24 cellular contexts compared by ENCODE assay signal in genomic region chrX:134443461-134443860, GRCh38. TPM values are rescaled to one million over a fixed set of nuclear protein-coding genes. Genes with fewer than 3 reads are reported as not detected.
DNase-seq lines count a peak whose midpoint lies in the region; ATAC-seq and TF ChIP-seq lines count a peak whose summit lies in the region.
"Had no signal": no experiment of that assay in that cellular context is flagged by ENCODE, and none has a peak within 500 bp of the region (broad histone marks: within the 10 kb centered on the region; RNA-seq: fewer than 3 reads in every experiment).

No MANE protein-coding gene starts in this region.

- H3K27me3 Mint-ChIP-seq in activated CD4-positive, alpha-beta T cell treated with anti-CD3 and anti-CD28 coated beads, Interleukin-2, amount 10 ng/mL, durations not matched to agents 7 days and 5 days = no peaks in the 10 kb centered on the region
- H3K27me3 Mint-ChIP-seq: CD4-positive, alpha-beta memory T cell had no signal

- no peak for DNase-seq in caudate nucleus (lab: John Stamatoyannopoulos, UW)
- peak in 1 of 49 donors; percentile 1 for DNase-seq in substantia nigra (lab: John Stamatoyannopoulos, UW)
- DNase-seq in activated CD4-positive, alpha-beta T cell treated with anti-CD3 and anti-CD28 coated beads, Interleukin-2, amount 10 ng/mL, durations not matched to agents 7 days and 5 days = no peak
- no peak for DNase-seq in NCI-H446 treated with DMSO at 0.1 percent for 48 hours (lab: John Stamatoyannopoulos, UW)
- DNase-seq in activated T-cell treated with anti-CD3 and anti-CD28 coated beads for 4 hours = no peak
- DNase-seq: ACHN; Caco-2; CD4-positive, alpha-beta memory T cell; DMS 273 treated with DMSO at 0.1 percent for 48 hours; H7; HFFc6; KBM-7; NCI-H1105; NCI-H146; NCI-H2029 treated with DMSO at 0.1 percent for 48 hours; NCI-H226 had no signal

- peak overlapping the region; percentile 23; the same call in 1 of the 2 replicates for H3K4me2 ChIP-seq in KMS-11
- H3K4me2 ChIP-seq: BLaER1 treated with 17β-estradiol and CSF1 and Interleukin-3, amounts not matched to agents 10 nM and 100 nM had no signal

- H3K27ac ChIP-seq in KMS-11 (peak overlapping the region; percentile 71), caudate nucleus (ENCODE audit: low read depth, low read length) (peak overlapping the region; percentile 68), substantia nigra (ENCODE audit: low read depth, low read length, poor library complexity, severe bottlenecking) (peak overlapping the region; percentile 73)
- H3K27ac ChIP-seq: 22Rv1; BLaER1 treated with 17β-estradiol and CSF1 and Interleukin-3, amounts not matched to agents 10 nM and 100 nM; SJSA1 had no signal

- no peak overlapping the region for H3K4me3 ChIP-seq in KMS-11 (IDR thresholded peaks at IDR 0.05; ENCODE audit: insufficient read depth, low read depth, low read length)
- H3K4me3 ChIP-seq: BLaER1 treated with 17β-estradiol and CSF1 and Interleukin-3, amounts not matched to agents 10 nM and 100 nM; GM12878; SJSA1 had no signal

- H3K4me1 Mint-ChIP-seq in activated CD4-positive, alpha-beta T cell treated with anti-CD3 and anti-CD28 coated beads, Interleukin-2, amount 10 ng/mL, durations not matched to agents 7 days and 5 days = no peaks in the 10 kb centered on the region
- H3K4me1 Mint-ChIP-seq: CD4-positive, alpha-beta memory T cell had no signal

- no peak overlapping the region for H3K27ac Mint-ChIP-seq in activated CD4-positive, alpha-beta T cell treated with anti-CD3 and anti-CD28 coated beads, Interleukin-2, amount 10 ng/mL, durations not matched to agents 7 days and 5 days
- H3K27ac Mint-ChIP-seq: CD4-positive, alpha-beta memory T cell; HFFc6 had no signal

- no peak overlapping the region for H3K9ac ChIP-seq in KMS-11
- H3K9ac ChIP-seq: BLaER1 treated with 17β-estradiol and CSF1 and Interleukin-3, amounts not matched to agents 10 nM and 100 nM had no signal

- H4K20me1 ChIP-seq in KMS-11 (ENCODE audit: insufficient read depth) = no peaks in the 10 kb centered on the region

- POLR2A ChIA-PET in activated CD4-positive, alpha-beta T cell treated with anti-CD3 and anti-CD28 coated beads, Interleukin-2, amount 10 ng/mL, durations not matched to agents 7 days and 5 days (lab: Charles Lee) = no interaction called here

- H3K36me3 Mint-ChIP-seq in activated CD4-positive, alpha-beta T cell treated with anti-CD3 and anti-CD28 coated beads, Interleukin-2, amount 10 ng/mL, durations not matched to agents 7 days and 5 days (ENCODE audit: low read depth) = no peaks in the 10 kb centered on the region

- no peaks in the 10 kb centered on the region for H3K27me3 ChIP-seq in KMS-11 (ENCODE audit: insufficient read depth, low read depth)
- H3K27me3 ChIP-seq: SJSA1 had no signal

- peaks cover 51% of the 10 kb centered on the region for H3K4me1 ChIP-seq in KMS-11 (ENCODE audit: low read depth, poor library complexity, severe bottlenecking)
- H3K4me1 ChIP-seq: Caco-2, SJSA1 had no signal

- no peaks in the 10 kb centered on the region for H3K79me2 ChIP-seq in KMS-11 (ENCODE audit: insufficient read depth, low read depth)

- no peak overlapping the region for H2AFZ ChIP-seq in KMS-11 (ENCODE audit: low read depth)

- no peaks in the 10 kb centered on the region for H3K36me3 ChIP-seq in KMS-11 (ENCODE audit: insufficient read depth)
- H3K36me3 ChIP-seq: BLaER1 treated with 17β-estradiol and CSF1 and Interleukin-3, amounts not matched to agents 10 nM and 100 nM; SJSA1 had no signal

- ATAC-seq in GM18907 (IDR thresholded peaks at IDR 0.05; ENCODE audit: unreplicated experiment) (peak; percentile 15), GM21717 (IDR thresholded peaks at IDR 0.05; ENCODE audit: unreplicated experiment) (no peak)
- ATAC-seq: Right ventricle myocardium inferior had no signal

- no peaks in the 10 kb centered on the region for H3K9me3 Mint-ChIP-seq in activated CD4-positive, alpha-beta T cell treated with anti-CD3 and anti-CD28 coated beads, Interleukin-2, amount 10 ng/mL, durations not matched to agents 7 days and 5 days
- H3K9me3 Mint-ChIP-seq: CD4-positive, alpha-beta memory T cell; HFFc6 had no signal

- CTCF ChIA-PET in activated CD4-positive, alpha-beta T cell treated with anti-CD3 and anti-CD28 coated beads, Interleukin-2, amount 10 ng/mL, durations not matched to agents 7 days and 5 days (lab: Charles Lee) = interaction anchor here (0.6 kb wide), 1 partner anchor 54 kb away, joined by 3 read pairs; no protein-coding TSS in a partner anchor

- no peak for TF ChIP-seq CTCF in KMS-11 (conservative IDR thresholded peaks at IDR 0.05; ENCODE audit: low read depth, low read length)

- H3K4me3 Mint-ChIP-seq in activated CD4-positive, alpha-beta T cell treated with anti-CD3 and anti-CD28 coated beads, Interleukin-2, amount 10 ng/mL, durations not matched to agents 7 days and 5 days = no peak overlapping the region
- H3K4me3 Mint-ChIP-seq: CD4-positive, alpha-beta memory T cell; HFFc6 had no signal

RNA-seq across cellular contexts. Expression of gene HPRT1, which starts 16.5 kb away (rescaled TPM):
- total RNA-seq in activated CD4-positive, alpha-beta T cell treated with anti-CD3 and anti-CD28 coated beads, Interleukin-2, amount 10 ng/mL, durations not matched to agents 7 days and 5 days = 10 to 100 TPM; 77.4 to 77.8 TPM
